ENCODE assay signal across 8 cellular contexts in genomic region chr12:79420146-79420618, GRCh38.
DNase-seq lines count a peak whose midpoint lies in the region; ATAC-seq, FAIRE-seq and TF ChIP-seq lines count a peak whose summit lies in the region.

No MANE protein-coding gene starts in this region.

- FAIRE-seq in frontal cortex (lab: Jason Lieb, UNC) = no peak

- ATAC-seq in left lobe of liver (peak; percentile 97), GM18909 (IDR thresholded peaks at IDR 0.05; ENCODE audit: poor library complexity, unreplicated experiment) (no peak)

- TF ChIP-seq CTCF in GM20000 (IDR thresholded peaks at IDR 0.05; ENCODE audit: extremely low read depth, missing control alignments) = no peak

- peak; percentile 26 for DNase-seq in D341Med (ENCODE audit: low spot score)
- DNase-seq in HT-29 (ENCODE audit: low spot score) = peak; percentile 87
- peak; percentile 88 for DNase-seq in amniotic stem cell (lab: John Stamatoyannopoulos, UW)
- no peak for DNase-seq in left lobe of liver (ENCODE audit: low spot score)
- no peak for DNase-seq in frontal cortex (ENCODE audit: low spot score in 2 of 2)
- no peak for DNase-seq in GM20000 (ENCODE audit: low spot score)
- DNase-seq in NCI-H1092 treated with DMSO at 0.1 percent for 48 hours (lab: John Stamatoyannopoulos, UW) = no peak

Comparison
In these comparisons a context has a peak if more than half of its experiments do, and no peak if none do; other contexts are left out.
1. DNase-seq: peak in D341Med (single experiment), HT-29 (single experiment) and amniotic stem cell (single experiment); none in left lobe of liver (single experiment), frontal cortex (0 of 2), GM20000 (single experiment) and NCI-H1092 treated with DMSO at 0.1 percent for 48 hours (single experiment).